In genomic region chr15:92884459-92884812, GRCh38 we compare ENCODE assay signal across 8 cellular contexts. TPM values are rescaled to one million over a fixed set of nuclear protein-coding genes. Genes with fewer than 3 reads are reported as not detected.
A peak's percentile ranks its signal among the peaks of the same experiment; 100 is the strongest.
DNase-seq lines count a peak whose midpoint lies in the region; ATAC-seq and TF ChIP-seq lines count a peak whose summit lies in the region.

No MANE protein-coding gene starts in this region.

- POLR2A ChIA-PET in activated CD4-positive, alpha-beta T cell treated with anti-CD3 and anti-CD28 coated beads, Interleukin-2, amount 10 ng/mL, durations not matched to agents 7 days and 5 days (lab: Charles Lee), result interaction anchor here (0.7 to 2.1 kb wide), 8 partner anchors 16 to 75 kb away, joined by 3 to 12 read pairs (median 8); partner anchors contain the start of gene CHD2

- peaks cover 56% of the 10 kb centered on the region for H3K36me3 Mint-ChIP-seq in activated CD4-positive, alpha-beta T cell treated with anti-CD3 and anti-CD28 coated beads, Interleukin-2, amount 10 ng/mL, durations not matched to agents 7 days and 5 days (ENCODE audit: low read depth)

- H3K27ac ChIP-seq in angular gyrus (ENCODE audit: low read depth, low read length) (peak overlapping the region; percentile 97), layer of hippocampus (ENCODE audit: low read depth, low read length) (peak overlapping the region; percentile 99), testis (peak overlapping the region; percentile 100)

- WGBS in testis, 2 donors, result 3% methylated on average over 5 of the region's 5 CpGs

- H3K4me3 Mint-ChIP-seq in activated CD4-positive, alpha-beta T cell treated with anti-CD3 and anti-CD28 coated beads, Interleukin-2, amount 10 ng/mL, durations not matched to agents 7 days and 5 days, result peak overlapping the region; percentile 95

- CTCF ChIA-PET in activated CD4-positive, alpha-beta T cell treated with anti-CD3 and anti-CD28 coated beads, Interleukin-2, amount 10 ng/mL, durations not matched to agents 7 days and 5 days (lab: Charles Lee), result interaction anchor here (1.5 to 5.4 kb wide), 3 partner anchors 10 to 76 kb away, joined by 4 to 39 read pairs (median 6); no protein-coding TSS in a partner anchor

- H3K27ac Mint-ChIP-seq in activated CD4-positive, alpha-beta T cell treated with anti-CD3 and anti-CD28 coated beads, Interleukin-2, amount 10 ng/mL, durations not matched to agents 7 days and 5 days, result peak overlapping the region; percentile 94

- ATAC-seq in HG02623 (IDR thresholded peaks at IDR 0.05; ENCODE audit: unreplicated experiment), result no peak

- H3K9me3 ChIP-seq in testis, result no peaks in the 10 kb centered on the region

- H3K27me3 ChIP-seq in layer of hippocampus (ENCODE audit: control insufficient read depth, insufficient read depth, low read length) (no peaks in the 10 kb centered on the region), testis (no peaks in the 10 kb centered on the region)

- no peaks in the 10 kb centered on the region for H3K9me3 Mint-ChIP-seq in activated CD4-positive, alpha-beta T cell treated with anti-CD3 and anti-CD28 coated beads, Interleukin-2, amount 10 ng/mL, durations not matched to agents 7 days and 5 days

- intact Hi-C loops in testis (cut with DNase I; ENCODE audit: low total_unique reads), result no loop called here

- peak overlapping the region; percentile 92 to 98 for H3K4me3 ChIP-seq in testis

- TF ChIP-seq POLR2A in testis (IDR thresholded peaks at IDR 0.05), result no peak

- H3K27me3 Mint-ChIP-seq in activated CD4-positive, alpha-beta T cell treated with anti-CD3 and anti-CD28 coated beads, Interleukin-2, amount 10 ng/mL, durations not matched to agents 7 days and 5 days, result no peaks in the 10 kb centered on the region

- H3K4me1 Mint-ChIP-seq in activated CD4-positive, alpha-beta T cell treated with anti-CD3 and anti-CD28 coated beads, Interleukin-2, amount 10 ng/mL, durations not matched to agents 7 days and 5 days, result peaks cover 52% of the 10 kb centered on the region

- DNase-seq in activated CD4-positive, alpha-beta T cell treated with anti-CD3 and anti-CD28 coated beads, Interleukin-2, amount 10 ng/mL, durations not matched to agents 7 days and 5 days, result no peak
- no peak for DNase-seq in activated CD4-positive, alpha-beta T cell treated with anti-CD3 and anti-CD28 coated beads for 4 hours
- DNase-seq in testis (no peak), NCI-H1105 treated with DMSO at 0.1 percent for 48 hours (lab: John Stamatoyannopoulos, UW) (no peak), OCI-M1 (lab: John Stamatoyannopoulos, UW) (no peak)

- H3K36me3 ChIP-seq in testis (ENCODE audit: low read depth, missing control alignments), result no peaks in the 10 kb centered on the region

- TF ChIP-seq CTCF in testis (IDR thresholded peaks at IDR 0.05), result no peak

- peaks cover 42% of the 10 kb centered on the region for H3K4me1 ChIP-seq in testis

RNA-seq across cellular contexts. Expression of gene CHD2, which starts 15.7 kb away (rescaled TPM):
- total RNA-seq in activated CD4-positive, alpha-beta T cell treated with anti-CD3 and anti-CD28 coated beads, Interleukin-2, amount 10 ng/mL, durations not matched to agents 7 days and 5 days, result 100 to 1,000 TPM; 129 to 148 TPM
- 100 to 1,000 TPM; 113 to 129 TPM for total RNA-seq in testis
- polyA plus RNA-seq in testis (ENCODE audit: insufficient read depth, low read depth, low replicate concordance), result 64.5 TPM
